ENCODE assay signal across 18 cellular contexts in the genomic region with DNA sequence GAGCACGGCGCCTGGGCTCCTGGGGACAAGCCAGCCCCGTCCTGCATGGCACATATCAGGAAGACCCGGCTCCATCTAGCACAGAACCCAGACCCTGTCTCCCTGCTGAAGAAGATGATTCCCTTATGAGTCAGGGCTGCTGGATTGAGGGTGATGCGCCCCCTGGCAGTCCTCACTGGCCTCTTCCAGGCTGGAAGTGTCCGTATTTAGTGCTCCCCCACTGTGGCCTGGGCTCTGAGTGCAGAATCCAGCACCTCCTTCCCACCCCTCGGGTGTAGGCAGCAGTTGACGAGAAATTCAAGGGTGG. TPM values are rescaled to one million over a fixed set of nuclear protein-coding genes. Genes with fewer than 3 reads are reported as not detected.
DNase-seq lines count a peak whose midpoint lies in the region; ATAC-seq and TF ChIP-seq lines count a peak whose summit lies in the region.
"Had no signal": no experiment of that assay in that cellular context is flagged by ENCODE, and none has a peak within 500 bp of the region (broad histone marks: within the 10 kb centered on the region; RNA-seq: fewer than 3 reads in every experiment).

No MANE protein-coding gene starts in this region.

- H4K20me1 ChIP-seq in mammary epithelial cell (ENCODE audit: insufficient read depth, low read length), result no peaks in the 10 kb centered on the region

- no peaks in the 10 kb centered on the region for H3K9me3 Mint-ChIP-seq in activated CD4-positive, alpha-beta T cell treated with anti-CD3 and anti-CD28 coated beads for 36 hours (ENCODE audit: low read depth)
- H3K9me3 Mint-ChIP-seq: dendritic cell treated with granulocyte-macrophage colony-stimulating factor and Interleukin-4, amounts not matched to agents 40 ng/mL and 50 ng/mL, for 4 days had no signal

- no peak overlapping the region for H3K27ac Mint-ChIP-seq in activated CD4-positive, alpha-beta T cell treated with anti-CD3 and anti-CD28 coated beads for 36 hours
- H3K27ac Mint-ChIP-seq: dendritic cell treated with granulocyte-macrophage colony-stimulating factor and Interleukin-4, amounts not matched to agents 40 ng/mL and 50 ng/mL, for 4 days had no signal

- H3K4me3 Mint-ChIP-seq in activated CD4-positive, alpha-beta T cell treated with anti-CD3 and anti-CD28 coated beads for 36 hours, result no peak overlapping the region
- H3K4me3 Mint-ChIP-seq: dendritic cell treated with granulocyte-macrophage colony-stimulating factor and Interleukin-4, amounts not matched to agents 40 ng/mL and 50 ng/mL, for 4 days had no signal

- CTCF ChIA-PET in mammary epithelial cell (lab: Charles Lee; ENCODE audit: low non-redundant PET), result no interaction called here
- CTCF ChIA-PET in activated CD4-positive, alpha-beta T cell treated with anti-CD3 and anti-CD28 coated beads for 36 hours (lab: Charles Lee), result no interaction called here

- peak; percentile 51 for DNase-seq in AG10803 (ENCODE audit: low read depth)
- peak; percentile 67 for DNase-seq in HT1080 (ENCODE audit: low read depth)
- DNase-seq in mammary epithelial cell, result no peak
- peak; percentile 46 for DNase-seq in kidney tubule cell (ENCODE audit: low spot score)
- no peak for DNase-seq in NCI-H1092 (lab: John Stamatoyannopoulos, UW)
- DNase-seq in activated CD4-positive, alpha-beta T cell treated with anti-CD3 and anti-CD28 coated beads for 36 hours, result no peak
- no peak for DNase-seq in inferior parietal cortex (ENCODE audit: extremely low spot score)
- DNase-seq in activated CD8-positive, alpha-beta memory T cell treated with anti-CD3 and anti-CD28 coated beads for 24 hours, result no peak
- DNase-seq: activated CD4-positive, alpha-beta T cell treated with anti-CD3 and anti-CD28 coated beads, Interleukin-2, amount 50 U/mL, for 4 hours; activated naive CD4-positive, alpha-beta T cell treated with Interleukin-2 at 50 U/mL for 16 hours; KG1; NCI-H2081 treated with DMSO at 0.1 percent for 48 hours; stimulated activated CD4-positive, alpha-beta T cell treated with anti-CD3 and anti-CD28 coated beads, Interleukin-4, amount 100 ng/mL, for 1 hour; stimulated activated naive CD8-positive, alpha-beta T cell treated with anti-CD3 and anti-CD28 coated beads, Interleukin-15, Interleukin-2, amounts not matched to agents 100 U/mL and 50 U/mL, for 24 hours had no signal

- H3K27ac ChIP-seq in mammary epithelial cell (ENCODE audit: insufficient read depth, low read depth, low read length), result no peak overlapping the region
- H3K27ac ChIP-seq: parathyroid adenoma had no signal

- no peaks in the 10 kb centered on the region for H3K4me1 Mint-ChIP-seq in activated CD4-positive, alpha-beta T cell treated with anti-CD3 and anti-CD28 coated beads for 36 hours

- H3K9me3 ChIP-seq in mammary epithelial cell (replicated peaks; ENCODE audit: insufficient read depth, low read length), result no peaks in the 10 kb centered on the region

- H3K9ac ChIP-seq in mammary epithelial cell (ENCODE audit: insufficient read depth, low read length), result no peak overlapping the region
- H3K9ac ChIP-seq: parathyroid adenoma had no signal

- no peaks in the 10 kb centered on the region for H3K79me2 ChIP-seq in mammary epithelial cell (ENCODE audit: insufficient read depth, low read length)
- H3K79me2 ChIP-seq: parathyroid adenoma had no signal

- dilution Hi-C loops in mammary epithelial cell (cut with HindIII; ENCODE audit: low sequenced_read_pairs), result loop anchor here (5.0 kb wide), 1 partner anchor 181 kb away; no protein-coding TSS in a partner anchor

- no TSS peak for BruUV-seq in mammary epithelial cell (replicated peaks; lab: Mats Ljungman, UMichigan)

- intact Hi-C loops in mammary epithelial cell (cut with micrococcal nuclease), result no loop called here
- intact Hi-C loops in activated CD4-positive, alpha-beta T cell treated with anti-CD3 and anti-CD28 coated beads for 36 hours (cut with DNase I, micrococcal nuclease), result no loop called here

- H3K36me3 ChIP-seq in mammary epithelial cell (ENCODE audit: insufficient read depth, low read length), result no peaks in the 10 kb centered on the region

- H3K4me1 ChIP-seq in mammary epithelial cell (ENCODE audit: insufficient read depth, low read length), result peaks cover 23% of the 10 kb centered on the region
- H3K4me1 ChIP-seq: parathyroid adenoma had no signal

- no peak for ATAC-seq in activated CD4-positive, alpha-beta T cell treated with anti-CD3 and anti-CD28 coated beads for 36 hours
- ATAC-seq: stimulated activated naive CD8-positive, alpha-beta T cell treated with anti-CD3 and anti-CD28 coated beads, Interleukin-15, Interleukin-2, amounts not matched to agents 100 U/mL and 50 U/mL, for 24 hours had no signal

- no peak overlapping the region for H3K4me2 ChIP-seq in mammary epithelial cell (ENCODE audit: insufficient read depth, low read depth, low read length)

- H2AFZ ChIP-seq in mammary epithelial cell (ENCODE audit: low read depth, low read length), result no peak overlapping the region
- H2AFZ ChIP-seq: parathyroid adenoma had no signal

- no peaks in the 10 kb centered on the region for H3K27me3 Mint-ChIP-seq in activated CD4-positive, alpha-beta T cell treated with anti-CD3 and anti-CD28 coated beads for 36 hours

- POLR2A ChIA-PET in activated CD4-positive, alpha-beta T cell treated with anti-CD3 and anti-CD28 coated beads for 36 hours (lab: Charles Lee), result interaction anchor here (0.6 kb wide), 1 partner anchor 453 kb away, joined by 3 read pairs; no protein-coding TSS in a partner anchor

- no peaks in the 10 kb centered on the region for H3K36me3 Mint-ChIP-seq in activated CD4-positive, alpha-beta T cell treated with anti-CD3 and anti-CD28 coated beads for 36 hours (ENCODE audit: low read depth)

- TF ChIP-seq CTCF in AG10803 (conservative IDR thresholded peaks at IDR 0.05; ENCODE audit: low read length) (peak; percentile 47), mammary epithelial cell (conservative IDR thresholded peaks at IDR 0.05 in 1 of 2, IDR thresholded peaks at IDR 0.05 in 1 of 2; ENCODE audit: extremely low read depth in 1 of 2, insufficient read depth in 1 of 2, low read depth in 1 of 2, low read length in 2 of 2) (peak; percentile 11 to 16)

- in situ Hi-C loops in mammary epithelial cell (cut with MboI; ENCODE audit: low sequenced_read_pairs in 2 of 2), result no loop called here

- 77% methylated on average over 7 of the region's 8 CpGs for WGBS in mammary epithelial cell (ENCODE audit: low coverage, missing lambda C conversion rate)

- no peaks in the 10 kb centered on the region for H3K27me3 ChIP-seq in mammary epithelial cell (ENCODE audit: insufficient read depth, low read length)

- H3K4me3 ChIP-seq in AG10803 (ENCODE audit: low read length), result no peak overlapping the region
- no peak overlapping the region for H3K4me3 ChIP-seq in mammary epithelial cell (replicated peaks in 1 of 3; ENCODE audit: insufficient read depth in 1 of 3, low read depth in 2 of 3, low read length in 3 of 3)

RNA-seq across cellular contexts. Expression of a gene that starts 14.9 kb away (rescaled TPM):
- not detected in 2 replicates for total RNA-seq in HT1080 (2014; rRNA removed; shearing (Covaris generic))
- polyA plus RNA-seq in HT1080 (2015; cell fraction: cytosol; rRNA removed), result 0.03 and 0.08 TPM in 2 replicates
- 0.08 TPM in 1 of 2 replicates, not detected in the other for polyA plus RNA-seq in HT1080 (2015; cell fraction: nucleus; rRNA removed)
- 1 to 10 TPM in 1 of 2 donors, not detected in 1; 1.2 TPM for total RNA-seq in mammary epithelial cell
- polyA plus RNA-seq in mammary epithelial cell, result not detected
- polyA minus RNA-seq in mammary epithelial cell, result not detected
- not detected for total RNA-seq in activated CD4-positive, alpha-beta T cell treated with anti-CD3 and anti-CD28 coated beads for 36 hours
- total RNA-seq: lung microvascular endothelial cell; T-helper 1 cell treated with Interleukin-12 subunit alpha and Interleukin-12 subunit beta and Interleukin-4 antibody, amounts not matched to agents 30 ng/mL and 1 ng/mL, for 36 hours had no signal

RNA-seq across cellular contexts. Expression of a gene that starts 55.5 kb away (rescaled TPM):
- 57.5 and 59.1 TPM in 2 replicates for total RNA-seq in HT1080 (2014; rRNA removed; shearing (Covaris generic))
- polyA plus RNA-seq in HT1080 (2015; cell fraction: cytosol; rRNA removed), result 35.6 and 40.3 TPM in 2 replicates
- polyA plus RNA-seq in HT1080 (2015; cell fraction: nucleus; rRNA removed), result 121 and 124 TPM in 2 replicates
- total RNA-seq in mammary epithelial cell, result 10 to 100 TPM; 74.5 to 82.0 TPM
- polyA plus RNA-seq in mammary epithelial cell, result 49.9 TPM
- polyA minus RNA-seq in mammary epithelial cell, result 163 TPM
- 10 to 100 TPM; 72.4 to 74.0 TPM for total RNA-seq in activated CD4-positive, alpha-beta T cell treated with anti-CD3 and anti-CD28 coated beads for 36 hours

Comparison
In these comparisons a context has a peak if more than half of its experiments do, and no peak if none do; other contexts are left out.
1. DNase-seq: peak in AG10803 (single experiment), HT1080 (single experiment) and kidney tubule cell (single experiment); none in mammary epithelial cell (single experiment), NCI-H1092 (single experiment), activated CD4-positive, alpha-beta T cell treated with anti-CD3 and anti-CD28 coated beads for 36 hours (single experiment), inferior parietal cortex (single experiment) and activated CD8-positive, alpha-beta memory T cell treated with anti-CD3 and anti-CD28 coated beads for 24 hours (single experiment).